Comparison of ENCODE assay signal across 12 cellular contexts in genomic region chr3:81823086-81823485, GRCh38.
DNase-seq lines count a peak whose midpoint lies in the region; ATAC-seq and TF ChIP-seq lines count a peak whose summit lies in the region.
"Had no signal": no experiment of that assay in that cellular context is flagged by ENCODE, and none has a peak within 500 bp of the region (broad histone marks: within the 10 kb centered on the region; RNA-seq: fewer than 3 reads in every experiment).

No MANE protein-coding gene starts in this region.

- H3K27ac Mint-ChIP-seq in naive thymus-derived CD8-positive, alpha-beta T cell: no peak overlapping the region
- H3K27ac Mint-ChIP-seq in activated T-helper 1 cell treated with anti-CD3 and anti-CD28 coated beads, Interleukin-12 subunit alpha, Interleukin-12 subunit beta, Interleukin-2, Interleukin-4 antibody, amounts not matched to agents 30 ng/mL and 10 ng/mL and 1 ng/mL, durations not matched to agents 14 hours and 24 hours and 36 hours: no peak overlapping the region

- H3K4me1 ChIP-seq in left ventricle myocardium inferior: peaks cover 18% of the 10 kb centered on the region
- H3K4me1 ChIP-seq in HUES48 (ENCODE audit: control insufficient read depth, insufficient read depth, low read length): peaks cover 34% of the 10 kb centered on the region
- peaks cover 0 to 24% (median 0%) of the 10 kb centered on the region in 4 donors for H3K4me1 ChIP-seq in right lobe of liver

- no peak for DNase-seq in left ventricle myocardium inferior
- DNase-seq in left cardiac atrium: no peak
- DNase-seq in right lobe of liver: peak; percentile 55 to 76 (median 72)
- no peak for DNase-seq in SK-N-DZ (ENCODE audit: low spot score)
- DNase-seq in naive thymus-derived CD8-positive, alpha-beta T cell: no peak
- no peak for DNase-seq in activated T-helper 1 cell treated with anti-CD3 and anti-CD28 coated beads, Interleukin-12 subunit alpha, Interleukin-12 subunit beta, Interleukin-2, Interleukin-4 antibody, amounts not matched to agents 30 ng/mL and 10 ng/mL and 1 ng/mL, durations not matched to agents 14 hours and 24 hours and 36 hours (ENCODE audit: low spot score)
- DNase-seq: ACHN; CD4-positive, alpha-beta memory T cell had no signal

- H3K9me3 Mint-ChIP-seq in naive thymus-derived CD8-positive, alpha-beta T cell: peaks cover 0 to 13% (median 6%) of the 10 kb centered on the region in 9 donors
- peaks cover 4% of the 10 kb centered on the region for H3K9me3 Mint-ChIP-seq in activated T-helper 1 cell treated with anti-CD3 and anti-CD28 coated beads, Interleukin-12 subunit alpha, Interleukin-12 subunit beta, Interleukin-2, Interleukin-4 antibody, amounts not matched to agents 30 ng/mL and 10 ng/mL and 1 ng/mL, durations not matched to agents 14 hours and 24 hours and 36 hours

- no peak for ATAC-seq in left cardiac atrium
- peak; percentile 84 to 96 (median 91) for ATAC-seq in right lobe of liver
- no peak for ATAC-seq in naive thymus-derived CD8-positive, alpha-beta T cell
- ATAC-seq: HCT116 had no signal

- H3K36me3 Mint-ChIP-seq in naive thymus-derived CD8-positive, alpha-beta T cell: peaks cover 0 to 4% (median 0%) of the 10 kb centered on the region in 3 donors
- no peaks in the 10 kb centered on the region for H3K36me3 Mint-ChIP-seq in activated T-helper 1 cell treated with anti-CD3 and anti-CD28 coated beads, Interleukin-12 subunit alpha, Interleukin-12 subunit beta, Interleukin-2, Interleukin-4 antibody, amounts not matched to agents 30 ng/mL and 10 ng/mL and 1 ng/mL, durations not matched to agents 14 hours and 24 hours and 36 hours (ENCODE audit: low read depth)
- H3K36me3 Mint-ChIP-seq: CD4-positive, alpha-beta memory T cell had no signal

- H3K27ac ChIP-seq in left ventricle myocardium inferior (replicated peaks) (peak overlapping the region; percentile 42), HUES48 (ENCODE audit: low read depth, low read length) (peak overlapping the region; percentile 75), right lobe of liver (peak overlapping the region in 2 of 3 donors; percentile 41 to 42)
- H3K27ac ChIP-seq: C4-2B had no signal

- H3K4me3 ChIP-seq in left ventricle myocardium inferior: no peak overlapping the region
- no peak overlapping the region for H3K4me3 ChIP-seq in HUES48 (ENCODE audit: low read depth, low read length)
- no peak overlapping the region for H3K4me3 ChIP-seq in right lobe of liver
- H3K4me3 ChIP-seq: GM12878 had no signal

- TF ChIP-seq CTCF in left ventricle myocardium inferior (IDR thresholded peaks at IDR 0.05; ENCODE audit: borderline replicate concordance) (no peak), right lobe of liver (IDR thresholded peaks at IDR 0.05) (no peak)

- H3K36me3 ChIP-seq in left ventricle myocardium inferior (no peaks in the 10 kb centered on the region), HUES48 (ENCODE audit: control insufficient read depth, insufficient read depth, low read length) (no peaks in the 10 kb centered on the region), right lobe of liver (no peaks in the 10 kb centered on the region)

- H3K9me3 ChIP-seq in left ventricle myocardium inferior (replicated peaks) (peaks cover 25% of the 10 kb centered on the region), HUES48 (ENCODE audit: control insufficient read depth, insufficient read depth, low read length) (no peaks in the 10 kb centered on the region), right lobe of liver (no peaks in the 10 kb centered on the region)

- TF ChIP-seq POLR2A in right lobe of liver (IDR thresholded peaks at IDR 0.05): no peak

- POLR2A ChIA-PET in naive thymus-derived CD8-positive, alpha-beta T cell (lab: Charles Lee): no interaction called here

- WGBS in right lobe of liver (ENCODE audit: insufficient coverage, low coverage, low lambda C conversion rate, missing lambda C conversion rate): 68% methylated on average over 3 of the region's 3 CpGs

- intact Hi-C loops in left ventricle myocardium inferior (cut with micrococcal nuclease): no loop called here
- intact Hi-C loops in left cardiac atrium (cut with DNase I): no loop called here
- intact Hi-C loops in right lobe of liver (cut with DNase I): no loop called here
- intact Hi-C loops in activated T-helper 1 cell treated with anti-CD3 and anti-CD28 coated beads, Interleukin-12 subunit alpha, Interleukin-12 subunit beta, Interleukin-2, Interleukin-4 antibody, amounts not matched to agents 30 ng/mL and 10 ng/mL and 1 ng/mL, durations not matched to agents 14 hours and 24 hours and 36 hours (cut with micrococcal nuclease): no loop called here

- H3K27me3 ChIP-seq in left ventricle myocardium inferior (ENCODE audit: low read depth) (no peaks in the 10 kb centered on the region), HUES48 (ENCODE audit: control insufficient read depth, insufficient read depth, low read length) (no peaks in the 10 kb centered on the region), right lobe of liver (no peaks in the 10 kb centered on the region)

- no peak overlapping the region for H3K4me3 Mint-ChIP-seq in naive thymus-derived CD8-positive, alpha-beta T cell
- no peak overlapping the region for H3K4me3 Mint-ChIP-seq in activated T-helper 1 cell treated with anti-CD3 and anti-CD28 coated beads, Interleukin-12 subunit alpha, Interleukin-12 subunit beta, Interleukin-2, Interleukin-4 antibody, amounts not matched to agents 30 ng/mL and 10 ng/mL and 1 ng/mL, durations not matched to agents 14 hours and 24 hours and 36 hours
- H3K4me3 Mint-ChIP-seq: CD4-positive, alpha-beta memory T cell had no signal

- H3K27me3 Mint-ChIP-seq in naive thymus-derived CD8-positive, alpha-beta T cell: peaks cover 0 to 8% (median 3%) of the 10 kb centered on the region in 5 donors
- peaks cover 2% of the 10 kb centered on the region for H3K27me3 Mint-ChIP-seq in activated T-helper 1 cell treated with anti-CD3 and anti-CD28 coated beads, Interleukin-12 subunit alpha, Interleukin-12 subunit beta, Interleukin-2, Interleukin-4 antibody, amounts not matched to agents 30 ng/mL and 10 ng/mL and 1 ng/mL, durations not matched to agents 14 hours and 24 hours and 36 hours (ENCODE audit: insufficient read depth)

- peaks cover 0 to 3% (median 1%) of the 10 kb centered on the region in 4 donors for H3K4me1 Mint-ChIP-seq in naive thymus-derived CD8-positive, alpha-beta T cell
- H3K4me1 Mint-ChIP-seq in activated T-helper 1 cell treated with anti-CD3 and anti-CD28 coated beads, Interleukin-12 subunit alpha, Interleukin-12 subunit beta, Interleukin-2, Interleukin-4 antibody, amounts not matched to agents 30 ng/mL and 10 ng/mL and 1 ng/mL, durations not matched to agents 14 hours and 24 hours and 36 hours (ENCODE audit: low read depth): no peaks in the 10 kb centered on the region

- H3K9ac ChIP-seq in HUES48 (ENCODE audit: low read depth, low read length): no peak overlapping the region

Comparison
In these comparisons a context has a peak if more than half of its experiments do, and no peak if none do; other contexts are left out.
1. DNase-seq: peak in right lobe of liver (3 of 3); none in left ventricle myocardium inferior (single experiment), left cardiac atrium (single experiment), SK-N-DZ (single experiment), naive thymus-derived CD8-positive, alpha-beta T cell (0 of 10) and activated T-helper 1 cell treated with anti-CD3 and anti-CD28 coated beads, Interleukin-12 subunit alpha, Interleukin-12 subunit beta, Interleukin-2, Interleukin-4 antibody, amounts not matched to agents 30 ng/mL and 10 ng/mL and 1 ng/mL, durations not matched to agents 14 hours and 24 hours and 36 hours (single experiment).
2. ATAC-seq: peak in right lobe of liver (4 of 4); none in left cardiac atrium (0 of 2) and naive thymus-derived CD8-positive, alpha-beta T cell (0 of 2).
3. Peak in every context shown above with its lines, with median percentiles within 50 percentile points of each other: H3K27ac ChIP-seq.